ENCODE assay signal across 12 cellular contexts in the genomic region with DNA sequence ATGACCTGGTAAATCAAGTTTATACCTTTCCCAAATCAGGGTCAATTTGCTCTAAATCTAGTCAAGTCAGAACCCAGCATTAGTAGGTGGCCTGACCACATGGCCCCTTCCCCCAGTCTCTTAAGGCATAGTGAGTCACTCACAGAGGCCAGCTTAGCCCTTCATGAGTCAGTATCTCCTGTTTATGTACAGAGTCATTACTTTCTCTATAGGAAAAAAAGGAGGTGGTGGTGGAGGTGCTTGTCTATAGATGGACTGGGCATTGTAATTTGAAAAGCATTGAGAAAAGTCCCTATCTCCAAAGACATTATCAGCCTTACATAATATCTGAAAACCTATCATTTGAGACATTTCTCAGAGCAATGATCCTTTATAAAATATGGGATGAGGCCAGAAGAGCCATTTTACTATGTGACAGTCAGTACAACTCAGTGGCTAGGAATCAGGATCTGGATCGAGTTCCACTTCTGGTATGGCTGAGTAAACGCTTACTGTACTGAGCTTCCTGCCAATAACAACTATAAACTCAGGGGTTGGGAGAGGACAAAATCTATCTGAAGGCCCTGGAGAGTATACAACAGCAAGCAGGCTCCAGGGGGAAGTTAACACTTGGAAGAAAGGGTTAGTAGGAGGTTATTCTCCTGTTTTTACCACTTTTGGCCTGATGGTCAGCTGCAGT. TPM values are rescaled to one million over a fixed set of nuclear protein-coding genes. Genes with fewer than 3 reads are reported as not detected.
DNase-seq lines count a peak whose midpoint lies in the region; ATAC-seq, FAIRE-seq and TF ChIP-seq lines count a peak whose summit lies in the region.
"Had no signal": no experiment of that assay in that cellular context is flagged by ENCODE, and none has a peak within 500 bp of the region (broad histone marks: within the 10 kb centered on the region; RNA-seq: fewer than 3 reads in every experiment).

No MANE protein-coding gene starts in this region.

- no peaks in the 10 kb centered on the region for H3K9me3 ChIP-seq in astrocyte (ENCODE audit: insufficient read depth, low read depth, low read length)
- H3K9me3 ChIP-seq in mesodermal cell (ENCODE audit: control insufficient read depth, low read length) = peaks cover 14% of the 10 kb centered on the region

- H3K4me1 ChIP-seq in astrocyte (ENCODE audit: insufficient read depth, low read length) (peaks cover 32% of the 10 kb centered on the region), mesodermal cell (ENCODE audit: control insufficient read depth, insufficient read depth, low read length, poor library complexity, severe bottlenecking) (no peaks in the 10 kb centered on the region)

- no peaks in the 10 kb centered on the region for H3K36me3 Mint-ChIP-seq in astrocyte (ENCODE audit: low read depth, unreplicated experiment)

- peak overlapping the region; percentile 79 for H3K9ac ChIP-seq in astrocyte (ENCODE audit: low read length)

- H3K27ac ChIP-seq in astrocyte (ENCODE audit: low read depth, low read length) = peak overlapping the region; percentile 97
- peak overlapping the region; percentile 84 for H3K27ac ChIP-seq in mesodermal cell (ENCODE audit: low read depth, low read length, severe bottlenecking)
- H3K27ac ChIP-seq: ovary had no signal

- CTCF ChIA-PET in BJ (lab: Yijun Ruan, JAX) = interaction anchor here (1.2 kb wide), 1 partner anchor 35 kb away, joined by 3 read pairs; no protein-coding TSS in a partner anchor

- no peak for ATAC-seq in HG03135 (IDR thresholded peaks at IDR 0.05; ENCODE audit: unreplicated experiment)
- ATAC-seq: effector memory CD8-positive, alpha-beta T cell had no signal

- FAIRE-seq in HTR-8/SVneo (lab: Jason Lieb, UNC) (no peak), astrocyte (lab: Jason Lieb, UNC) (peak; percentile 96)

- peak overlapping the region; percentile 31 for H3K4me3 Mint-ChIP-seq in astrocyte (ENCODE audit: unreplicated experiment)
- H3K4me3 Mint-ChIP-seq: activated CD4-positive, alpha-beta T cell treated with anti-CD3 and anti-CD28 coated beads, Interleukin-2, amount 10 ng/mL, durations not matched to agents 24 days and 14 days; effector memory CD8-positive, alpha-beta T cell had no signal

- POLR2A ChIA-PET in BJ (lab: Charles Lee) = interaction anchor here (0.6 to 0.8 kb wide), 2 partner anchors 115 to 1010 kb away, joined by 3 read pairs; no protein-coding TSS in a partner anchor

- DNase-seq in BJ (ENCODE audit: low read depth) (peak; percentile 94), HTR-8/SVneo (ENCODE audit: insufficient read length, low spot score) (peak; percentile 54), astrocyte (ENCODE audit: low read depth) (peak; percentile 99), middle frontal gyrus (ENCODE audit: extremely low spot score, low spot score) (no peak), inferior parietal cortex (ENCODE audit: extremely low spot score) (no peak), activated gamma-delta T cell (lab: John Stamatoyannopoulos, UW) (no peak)
- DNase-seq: activated CD4-positive, alpha-beta T cell treated with anti-CD3 and anti-CD28 coated beads, Interleukin-2, amount 10 ng/mL, durations not matched to agents 24 days and 14 days; effector memory CD8-positive, alpha-beta T cell; NCI-H2029 treated with DMSO at 0.1 percent for 48 hours; ovary had no signal

- H3K79me2 ChIP-seq in astrocyte (ENCODE audit: insufficient read depth, low read length) = no peaks in the 10 kb centered on the region

- H3K27me3 ChIP-seq in BJ (ENCODE audit: control insufficient read depth, insufficient read depth, low read length) (no peaks in the 10 kb centered on the region), astrocyte (ENCODE audit: insufficient read depth, low read length) (no peaks in the 10 kb centered on the region)
- H3K27me3 ChIP-seq: ovary had no signal

- H4K20me1 ChIP-seq in astrocyte (ENCODE audit: insufficient read depth, low read length) = no peaks in the 10 kb centered on the region

- H3K27me3 Mint-ChIP-seq in astrocyte (ENCODE audit: low read depth, unreplicated experiment) = no peaks in the 10 kb centered on the region

- H3K4me3 ChIP-seq in BJ (ENCODE audit: low read depth, low read length) (no peak overlapping the region), astrocyte (ENCODE audit: insufficient read depth, low read depth, low read length) (peak overlapping the region; percentile 22), mesodermal cell (ENCODE audit: extremely low read depth, insufficient read depth, low read length, poor library complexity, severe bottlenecking) (no peak overlapping the region)
- H3K4me3 ChIP-seq: ovary had no signal

- H3K36me3 ChIP-seq in BJ (ENCODE audit: control insufficient read depth, insufficient read depth, low read length) = no peaks in the 10 kb centered on the region
- no peaks in the 10 kb centered on the region for H3K36me3 ChIP-seq in astrocyte (ENCODE audit: insufficient read depth, low read length)
- H3K36me3 ChIP-seq in mesodermal cell (ENCODE audit: control insufficient read depth, insufficient read depth, low read length) = no peaks in the 10 kb centered on the region
- H3K36me3 ChIP-seq: ovary had no signal

- H2AFZ ChIP-seq in astrocyte (ENCODE audit: low read depth, low read length) = peak overlapping the region; percentile 12

- H3K9me3 Mint-ChIP-seq in astrocyte (ENCODE audit: unreplicated experiment) = peaks cover 20% of the 10 kb centered on the region

- 60% methylated on average over 1 of the region's 2 CpGs; no CpG with 5 or more reads in 1 of the 2 experiments for WGBS in mesodermal cell (ENCODE audit: insufficient coverage in 2 of 2), 2 experiments

- peaks cover 24% of the 10 kb centered on the region for H3K4me1 Mint-ChIP-seq in astrocyte (ENCODE audit: low read depth, unreplicated experiment)

- peak overlapping the region; percentile 90 for H3K27ac Mint-ChIP-seq in astrocyte (ENCODE audit: unreplicated experiment)
- H3K27ac Mint-ChIP-seq: activated CD4-positive, alpha-beta T cell treated with anti-CD3 and anti-CD28 coated beads, Interleukin-2, amount 10 ng/mL, durations not matched to agents 24 days and 14 days; effector memory CD8-positive, alpha-beta T cell had no signal

- H3K4me2 ChIP-seq in astrocyte (ENCODE audit: low read length) = peak overlapping the region; percentile 77

- TF ChIP-seq CTCF in BJ (IDR thresholded peaks at IDR 0.05; ENCODE audit: insufficient read depth, low read depth, low read length) (no peak), astrocyte (IDR thresholded peaks at IDR 0.05; ENCODE audit: insufficient read depth, low read depth, low read length) (no peak)

RNA-seq across cellular contexts. Expression of a gene that starts 22.5 kb away (rescaled TPM):
- 0.04 and 0.06 TPM in 2 replicates for polyA plus RNA-seq in BJ (2011; rRNA removed)
- polyA minus RNA-seq in BJ (2011; rRNA and poly(A)+ RNA removed) = 0.05 TPM in 1 of 2 replicates, not detected in the other
- 0.19 and 0.27 TPM in 2 replicates for total RNA-seq in astrocyte
- 2.3 TPM for polyA plus RNA-seq in mesodermal cell (2013, experiment 1 of 2)
- polyA plus RNA-seq in mesodermal cell (2013, experiment 2 of 2) = 2.8 TPM
- total RNA-seq: activated CD4-positive, alpha-beta T cell treated with anti-CD3 and anti-CD28 coated beads, Interleukin-2, amount 10 ng/mL, durations not matched to agents 24 days and 14 days had no signal

Comparison
In these comparisons a context has a peak if more than half of its experiments do, and no peak if none do; other contexts are left out.
1. DNase-seq: peak in BJ (single experiment), HTR-8/SVneo (single experiment) and astrocyte (single experiment); none in middle frontal gyrus (single experiment), inferior parietal cortex (single experiment) and activated gamma-delta T cell (single experiment).